ENCODE assay signal across 1 cellular context in genomic region chr1:32701421-32701911, GRCh38.
TF ChIP-seq lines count a peak whose summit lies in the region.

No MANE protein-coding gene starts in this region.

TF ChIP-seq in GM12878, 131 proteins besides CTCF, POLR2A, EP300 and RAD21 (continued from another document):
- TF ChIP-seq IRF5 (IDR thresholded peaks at IDR 0.05; ENCODE audit: borderline replicate concordance) (no peak), E4F1 (IDR thresholded peaks at IDR 0.05; ENCODE audit: borderline replicate concordance, partially characterized antibody) (no peak), USF2 (IDR thresholded peaks at IDR 0.05; ENCODE audit: borderline replicate concordance, low read depth, low read length) (no peak), ZNF217 (IDR thresholded peaks at IDR 0.05) (no peak), ZZZ3 (IDR thresholded peaks at IDR 0.05; ENCODE audit: control insufficient read depth, insufficient read length, low read depth) (no peak)
TF ChIP-seq in GM12878: peak in this region for 0.
